In the genomic region with DNA sequence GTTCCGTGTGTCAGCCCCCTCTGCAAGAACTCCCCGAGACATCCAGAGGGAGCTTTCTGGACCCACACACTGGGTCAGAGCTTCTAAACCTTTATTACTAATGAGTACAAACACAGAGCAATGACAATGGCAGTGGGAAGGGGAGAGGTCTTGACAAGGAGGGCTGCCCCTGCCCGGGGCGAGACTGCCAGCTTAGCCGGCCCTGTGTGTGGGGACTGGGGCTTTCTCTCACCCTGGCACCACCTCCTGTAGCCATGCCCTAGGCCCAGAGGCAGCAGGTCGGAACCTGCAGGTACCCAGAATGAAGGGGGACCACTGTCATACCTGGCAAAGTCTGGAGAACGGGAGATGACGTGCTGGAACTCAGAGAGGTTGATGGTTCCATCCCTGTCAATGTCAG, we compare ENCODE assay signal across 12 cellular contexts. TPM values are rescaled to one million over a fixed set of nuclear protein-coding genes. Genes with fewer than 3 reads are reported as not detected.
DNase-seq lines count a peak whose midpoint lies in the region; ATAC-seq, FAIRE-seq and TF ChIP-seq lines count a peak whose summit lies in the region.
"Had no signal": no experiment of that assay in that cellular context is flagged by ENCODE, and none has a peak within 500 bp of the region (broad histone marks: within the 10 kb centered on the region; RNA-seq: fewer than 3 reads in every experiment).

No MANE protein-coding gene starts in this region.

- no peak overlapping the region for H3K27ac ChIP-seq in keratinocyte (ENCODE audit: control insufficient read depth, insufficient read depth, low read length)

- H3K36me3 Mint-ChIP-seq in activated CD4-positive, alpha-beta T cell treated with anti-CD3 and anti-CD28 coated beads, Interleukin-2, amount 10 ng/mL, durations not matched to agents 24 days and 14 days (ENCODE audit: low read depth): peaks cover 49% of the 10 kb centered on the region
- H3K36me3 Mint-ChIP-seq in activated CD4-positive, alpha-beta memory T cell treated with anti-CD3 and anti-CD28 coated beads for 36 hours: peaks cover 30% of the 10 kb centered on the region
- H3K36me3 Mint-ChIP-seq in stimulated activated naive B cell treated with anti-CD40 and anti-IgM and Interleukin-4, amounts not matched to agents 10 μg/mL and 1 μg/mL and 100 μg/mL, for 72 hours: peaks cover 26 to 53% of the 10 kb centered on the region in 2 donors

- CTCF ChIA-PET in activated CD4-positive, alpha-beta memory T cell treated with anti-CD3 and anti-CD28 coated beads for 36 hours (lab: Charles Lee): interaction anchor here (0.6 to 4.3 kb wide), 7 partner anchors 9 to 469 kb away, joined by 3 to 18 read pairs (median 5); partner anchors contain the start of gene SEMA4B

- H3K36me3 ChIP-seq in keratinocyte (ENCODE audit: control insufficient read depth in 2 of 2, extremely low read depth in 1 of 2, insufficient read depth in 2 of 2, low read length in 2 of 2): peaks cover 25 to 44% of the 10 kb centered on the region in 2 experiments

- POLR2A ChIA-PET in activated CD4-positive, alpha-beta memory T cell treated with anti-CD3 and anti-CD28 coated beads for 36 hours (lab: Charles Lee): interaction anchor here (0.6 to 4.7 kb wide), 4 partner anchors 18 to 702 kb away, joined by 3 to 30 read pairs (median 4); partner anchors contain the start of genes AP3S2, HDDC3 and NGRN

- H3K4me1 ChIP-seq in keratinocyte (ENCODE audit: control insufficient read depth, extremely low read depth, insufficient read depth, low read length): peaks cover 25% of the 10 kb centered on the region

- no peak for FAIRE-seq in keratinocyte (lab: Jason Lieb, UNC)

- no peak overlapping the region for H3K4me3 ChIP-seq in keratinocyte (ENCODE audit: control insufficient read depth in 2 of 3, extremely low read depth in 1 of 3, insufficient read depth in 2 of 3, low read depth in 1 of 3, low read length in 3 of 3)
- no peak overlapping the region for H3K4me3 ChIP-seq in foreskin fibroblast (ENCODE audit: low read depth in 1 of 2, low read length in 2 of 2)

- H4K20me1 ChIP-seq in keratinocyte (ENCODE audit: control insufficient read depth, extremely low read depth, insufficient read depth, low read length): peaks cover 3% of the 10 kb centered on the region

- no peak for ATAC-seq in stimulated activated naive B cell treated with anti-CD40 and anti-IgM and Interleukin-4, amounts not matched to agents 10 μg/mL and 1 μg/mL and 100 μg/mL, for 72 hours (replicated peaks)
- no peak for ATAC-seq in GM18907 (IDR thresholded peaks at IDR 0.05; ENCODE audit: unreplicated experiment)

- H3K9me3 Mint-ChIP-seq in activated CD4-positive, alpha-beta T cell treated with anti-CD3 and anti-CD28 coated beads, Interleukin-2, amount 10 ng/mL, durations not matched to agents 24 days and 14 days: no peaks in the 10 kb centered on the region
- no peaks in the 10 kb centered on the region for H3K9me3 Mint-ChIP-seq in activated CD4-positive, alpha-beta memory T cell treated with anti-CD3 and anti-CD28 coated beads for 36 hours
- no peaks in the 10 kb centered on the region for H3K9me3 Mint-ChIP-seq in stimulated activated naive B cell treated with anti-CD40 and anti-IgM and Interleukin-4, amounts not matched to agents 10 μg/mL and 1 μg/mL and 100 μg/mL, for 72 hours
- H3K9me3 Mint-ChIP-seq: HFFc6 had no signal

- H3K79me2 ChIP-seq in keratinocyte (ENCODE audit: control insufficient read depth, insufficient read depth, low read length): peaks cover 16% of the 10 kb centered on the region

- H3K4me2 ChIP-seq in keratinocyte (ENCODE audit: control insufficient read depth, extremely low read depth, insufficient read depth, low read depth, low read length): peak overlapping the region; percentile 10

- H2AFZ ChIP-seq in keratinocyte (ENCODE audit: control insufficient read depth, low read length): no peak overlapping the region

- H3K4me3 Mint-ChIP-seq in activated CD4-positive, alpha-beta T cell treated with anti-CD3 and anti-CD28 coated beads, Interleukin-2, amount 10 ng/mL, durations not matched to agents 24 days and 14 days: peak overlapping the region; percentile 99
- peak overlapping the region; percentile 94 for H3K4me3 Mint-ChIP-seq in activated CD4-positive, alpha-beta memory T cell treated with anti-CD3 and anti-CD28 coated beads for 36 hours
- H3K4me3 Mint-ChIP-seq in stimulated activated naive B cell treated with anti-CD40 and anti-IgM and Interleukin-4, amounts not matched to agents 10 μg/mL and 1 μg/mL and 100 μg/mL, for 72 hours: peak overlapping the region; percentile 65 to 72

- H3K27me3 ChIP-seq in keratinocyte (ENCODE audit: control insufficient read depth, extremely low read depth, insufficient read depth, low read length): no peaks in the 10 kb centered on the region

- peaks cover 2% of the 10 kb centered on the region for H3K9me1 ChIP-seq in keratinocyte (ENCODE audit: control insufficient read depth, extremely low read depth, insufficient read depth, low read length)

- H3K27me3 Mint-ChIP-seq in activated CD4-positive, alpha-beta T cell treated with anti-CD3 and anti-CD28 coated beads, Interleukin-2, amount 10 ng/mL, durations not matched to agents 24 days and 14 days: no peaks in the 10 kb centered on the region
- no peaks in the 10 kb centered on the region for H3K27me3 Mint-ChIP-seq in activated CD4-positive, alpha-beta memory T cell treated with anti-CD3 and anti-CD28 coated beads for 36 hours
- no peaks in the 10 kb centered on the region for H3K27me3 Mint-ChIP-seq in stimulated activated naive B cell treated with anti-CD40 and anti-IgM and Interleukin-4, amounts not matched to agents 10 μg/mL and 1 μg/mL and 100 μg/mL, for 72 hours
- H3K27me3 Mint-ChIP-seq: brain had no signal

- no peaks in the 10 kb centered on the region for H3K9me3 ChIP-seq in keratinocyte (ENCODE audit: control insufficient read depth, low read depth, low read length)

- dilution Hi-C loops in keratinocyte (cut with MboI; ENCODE audit: extremely low pct_ligation_motif_present, low sequenced_read_pairs): no loop called here

- no peak overlapping the region for H3K9ac ChIP-seq in keratinocyte (ENCODE audit: control insufficient read depth, extremely low read depth, insufficient read depth, low read length)

- intact Hi-C loops in activated CD4-positive, alpha-beta T cell treated with anti-CD3 and anti-CD28 coated beads, Interleukin-2, amount 10 ng/mL, durations not matched to agents 24 days and 14 days (cut with micrococcal nuclease): loop anchor here (5.0 to 10.0 kb wide), 4 partner anchors 88 to 336 kb away; partner anchors contain the start of genes AP3S2 and IQGAP1
- intact Hi-C loops in activated CD4-positive, alpha-beta memory T cell treated with anti-CD3 and anti-CD28 coated beads for 36 hours (cut with micrococcal nuclease): loop anchor here (2.0 to 5.0 kb wide), 4 partner anchors 134 to 702 kb away; partner anchors contain the start of genes AP3S2, HDDC3 and IQGAP1

- peak overlapping the region; percentile 95 for H3K27ac Mint-ChIP-seq in activated CD4-positive, alpha-beta T cell treated with anti-CD3 and anti-CD28 coated beads, Interleukin-2, amount 10 ng/mL, durations not matched to agents 24 days and 14 days
- peak overlapping the region; percentile 92 for H3K27ac Mint-ChIP-seq in activated CD4-positive, alpha-beta memory T cell treated with anti-CD3 and anti-CD28 coated beads for 36 hours
- peak overlapping the region; percentile 93 for H3K27ac Mint-ChIP-seq in stimulated activated naive B cell treated with anti-CD40 and anti-IgM and Interleukin-4, amounts not matched to agents 10 μg/mL and 1 μg/mL and 100 μg/mL, for 72 hours
- H3K27ac Mint-ChIP-seq: HFFc6 had no signal

- DNase-seq in activated CD4-positive, alpha-beta T cell treated with anti-CD3 and anti-CD28 coated beads, Interleukin-2, amount 10 ng/mL, durations not matched to agents 24 days and 14 days: no peak
- DNase-seq in activated CD4-positive, alpha-beta T cell treated with anti-CD3 and anti-CD28 coated beads, Interleukin-2, amount 50 U/mL, for 4 hours: no peak
- no peak for DNase-seq in activated CD4-positive, alpha-beta memory T cell treated with anti-CD3 and anti-CD28 coated beads for 36 hours
- DNase-seq in keratinocyte (ENCODE audit: low read depth, low spot score) (no peak), foreskin fibroblast (no peak), AG08395 (ENCODE audit: low spot score) (no peak)
- no peak for DNase-seq in stimulated activated naive B cell treated with anti-CD40 and anti-IgM and Interleukin-4, amounts not matched to agents 10 μg/mL and 1 μg/mL and 100 μg/mL, for 72 hours
- DNase-seq: HFFc6 had no signal

- H3K4me1 Mint-ChIP-seq in activated CD4-positive, alpha-beta T cell treated with anti-CD3 and anti-CD28 coated beads, Interleukin-2, amount 10 ng/mL, durations not matched to agents 24 days and 14 days: peaks cover 36% of the 10 kb centered on the region
- peaks cover 45% of the 10 kb centered on the region for H3K4me1 Mint-ChIP-seq in activated CD4-positive, alpha-beta memory T cell treated with anti-CD3 and anti-CD28 coated beads for 36 hours (ENCODE audit: low read depth)
- H3K4me1 Mint-ChIP-seq in stimulated activated naive B cell treated with anti-CD40 and anti-IgM and Interleukin-4, amounts not matched to agents 10 μg/mL and 1 μg/mL and 100 μg/mL, for 72 hours: peaks cover 36 to 44% of the 10 kb centered on the region in 2 donors

- TF ChIP-seq CTCF in keratinocyte (optimal IDR thresholded peaks at IDR 0.05 in 1 of 3, IDR thresholded peaks at IDR 0.05 in 1 of 3, conservative IDR thresholded peaks at IDR 0.05 in 1 of 3; ENCODE audit: extremely low read depth in 1 of 3, insufficient read depth in 2 of 3, low read length in 3 of 3) (no peak), foreskin fibroblast (IDR thresholded peaks at IDR 0.05; ENCODE audit: low read depth, low read length) (no peak)

RNA-seq across cellular contexts. Expression of gene CIB1, which starts 3.1 kb away (rescaled TPM):
- 149 and 156 TPM in 2 replicates for total RNA-seq in activated CD4-positive, alpha-beta T cell treated with anti-CD3 and anti-CD28 coated beads, Interleukin-2, amount 10 ng/mL, durations not matched to agents 24 days and 14 days
- 100 to 1,000 TPM; 162 to 170 TPM for total RNA-seq in activated CD4-positive, alpha-beta memory T cell treated with anti-CD3 and anti-CD28 coated beads for 36 hours
- 70.9 to 83.0 TPM (median 80.6 TPM) in 3 replicates for polyA plus RNA-seq in keratinocyte
- 33.8 TPM for polyA plus RNA-seq in keratinocyte (2011; ENCODE audit: low read depth)
- 51.8 and 74.3 TPM in 2 replicates for polyA plus RNA-seq in keratinocyte (2011; cell fraction: cytosol; rRNA removed)
- 46.8 and 61.8 TPM in 2 replicates for polyA plus RNA-seq in keratinocyte (2011; cell fraction: nucleus; rRNA removed)
- polyA plus RNA-seq in keratinocyte (2012; ENCODE audit: low replicate concordance): 54.8 and 97.3 TPM in 2 replicates
- polyA minus RNA-seq in keratinocyte: 35.8 to 66.9 TPM (median 47.6 TPM) in 3 replicates
- 38.2 TPM for polyA minus RNA-seq in keratinocyte (2011; cell fraction: cytosol; rRNA and poly(A)+ RNA removed)
- polyA minus RNA-seq in keratinocyte (2011; cell fraction: nucleus; rRNA and poly(A)+ RNA removed): 8.5 and 8.9 TPM in 2 replicates

RNA-seq across cellular contexts. Expression of gene GDPGP1, which starts 3.4 kb away (rescaled TPM):
- total RNA-seq in activated CD4-positive, alpha-beta T cell treated with anti-CD3 and anti-CD28 coated beads, Interleukin-2, amount 10 ng/mL, durations not matched to agents 24 days and 14 days: 9.9 and 11.9 TPM in 2 replicates
- 1 to 10 TPM; 8.0 to 9.2 TPM for total RNA-seq in activated CD4-positive, alpha-beta memory T cell treated with anti-CD3 and anti-CD28 coated beads for 36 hours
- polyA plus RNA-seq in keratinocyte: 0.92 to 2.7 TPM (median 1.0 TPM) in 3 replicates
- polyA plus RNA-seq in keratinocyte (2011; ENCODE audit: low read depth): not detected
- polyA plus RNA-seq in keratinocyte (2011; cell fraction: cytosol; rRNA removed): 0.90 and 1.2 TPM in 2 replicates
- 3.4 TPM in 2 replicates for polyA plus RNA-seq in keratinocyte (2011; cell fraction: nucleus; rRNA removed)
- 0.28 and 1.9 TPM in 2 replicates for polyA plus RNA-seq in keratinocyte (2012; ENCODE audit: low replicate concordance)
- polyA minus RNA-seq in keratinocyte: 3.2 to 10.8 TPM (median 4.1 TPM) in 3 replicates
- 3.8 TPM for polyA minus RNA-seq in keratinocyte (2011; cell fraction: cytosol; rRNA and poly(A)+ RNA removed)
- 4.0 and 4.6 TPM in 2 replicates for polyA minus RNA-seq in keratinocyte (2011; cell fraction: nucleus; rRNA and poly(A)+ RNA removed)

RNA-seq across cellular contexts. Expression of gene TTLL13, which starts 18.7 kb away (rescaled TPM):
- 0.44 and 1.4 TPM in 2 replicates for total RNA-seq in activated CD4-positive, alpha-beta T cell treated with anti-CD3 and anti-CD28 coated beads, Interleukin-2, amount 10 ng/mL, durations not matched to agents 24 days and 14 days
- total RNA-seq in activated CD4-positive, alpha-beta memory T cell treated with anti-CD3 and anti-CD28 coated beads for 36 hours: under 1 TPM; 0.55 to 0.73 TPM
- polyA plus RNA-seq in keratinocyte: 0.05 to 0.09 TPM (median 0.07 TPM) in 3 replicates
- not detected for polyA plus RNA-seq in keratinocyte (2011; ENCODE audit: low read depth)
- polyA plus RNA-seq in keratinocyte (2011; cell fraction: cytosol; rRNA removed): 0.05 and 0.10 TPM in 2 replicates
- polyA plus RNA-seq in keratinocyte (2011; cell fraction: nucleus; rRNA removed): 0.07 and 0.22 TPM in 2 replicates
- polyA plus RNA-seq in keratinocyte (2012; ENCODE audit: low replicate concordance): not detected in 2 replicates
- polyA minus RNA-seq in keratinocyte: 0.22 TPM in 1 of 3 replicates, not detected in the others
- polyA minus RNA-seq in keratinocyte (2011; cell fraction: cytosol; rRNA and poly(A)+ RNA removed): not detected
- not detected in 2 replicates for polyA minus RNA-seq in keratinocyte (2011; cell fraction: nucleus; rRNA and poly(A)+ RNA removed)
- total RNA-seq: A673, RPMI7951 had no signal

RNA-seq across cellular contexts. Expression of gene SEMA4B, which starts 29.5 kb away (rescaled TPM):
- total RNA-seq in activated CD4-positive, alpha-beta T cell treated with anti-CD3 and anti-CD28 coated beads, Interleukin-2, amount 10 ng/mL, durations not matched to agents 24 days and 14 days: 17.5 and 18.9 TPM in 2 replicates
- total RNA-seq in activated CD4-positive, alpha-beta memory T cell treated with anti-CD3 and anti-CD28 coated beads for 36 hours: 10 to 100 TPM; 13.1 to 16.7 TPM
- polyA plus RNA-seq in keratinocyte: 58.7 to 95.1 TPM (median 72.7 TPM) in 3 replicates
- 14.0 TPM for polyA plus RNA-seq in keratinocyte (2011; ENCODE audit: low read depth)
- polyA plus RNA-seq in keratinocyte (2011; cell fraction: cytosol; rRNA removed): 21.2 and 40.8 TPM in 2 replicates
- polyA plus RNA-seq in keratinocyte (2011; cell fraction: nucleus; rRNA removed): 116 and 175 TPM in 2 replicates
- polyA plus RNA-seq in keratinocyte (2012; ENCODE audit: low replicate concordance): 41.9 and 85.6 TPM in 2 replicates
- polyA minus RNA-seq in keratinocyte: 129 to 210 TPM (median 133 TPM) in 3 replicates
- polyA minus RNA-seq in keratinocyte (2011; cell fraction: cytosol; rRNA and poly(A)+ RNA removed): 184 TPM
- polyA minus RNA-seq in keratinocyte (2011; cell fraction: nucleus; rRNA and poly(A)+ RNA removed): 289 and 325 TPM in 2 replicates

RNA-seq across cellular contexts. Expression of gene NGRN, which starts 34.9 kb away (rescaled TPM):
- total RNA-seq in activated CD4-positive, alpha-beta T cell treated with anti-CD3 and anti-CD28 coated beads, Interleukin-2, amount 10 ng/mL, durations not matched to agents 24 days and 14 days: 43.2 and 44.3 TPM in 2 replicates
- 10 to 100 TPM; 25.3 to 28.6 TPM for total RNA-seq in activated CD4-positive, alpha-beta memory T cell treated with anti-CD3 and anti-CD28 coated beads for 36 hours
- polyA plus RNA-seq in keratinocyte: 46.3 to 60.0 TPM (median 54.9 TPM) in 3 replicates
- 47.4 TPM for polyA plus RNA-seq in keratinocyte (2011; ENCODE audit: low read depth)
- 61.7 and 79.7 TPM in 2 replicates for polyA plus RNA-seq in keratinocyte (2011; cell fraction: cytosol; rRNA removed)
- polyA plus RNA-seq in keratinocyte (2011; cell fraction: nucleus; rRNA removed): 34.7 and 36.9 TPM in 2 replicates
- 41.3 and 78.4 TPM in 2 replicates for polyA plus RNA-seq in keratinocyte (2012; ENCODE audit: low replicate concordance)
- 17.5 to 25.9 TPM (median 21.8 TPM) in 3 replicates for polyA minus RNA-seq in keratinocyte
- polyA minus RNA-seq in keratinocyte (2011; cell fraction: cytosol; rRNA and poly(A)+ RNA removed): 26.7 TPM
- polyA minus RNA-seq in keratinocyte (2011; cell fraction: nucleus; rRNA and poly(A)+ RNA removed): 9.2 and 12.5 TPM in 2 replicates
